Comparison of ENCODE assay signal across 1 cellular context in the genomic region with DNA sequence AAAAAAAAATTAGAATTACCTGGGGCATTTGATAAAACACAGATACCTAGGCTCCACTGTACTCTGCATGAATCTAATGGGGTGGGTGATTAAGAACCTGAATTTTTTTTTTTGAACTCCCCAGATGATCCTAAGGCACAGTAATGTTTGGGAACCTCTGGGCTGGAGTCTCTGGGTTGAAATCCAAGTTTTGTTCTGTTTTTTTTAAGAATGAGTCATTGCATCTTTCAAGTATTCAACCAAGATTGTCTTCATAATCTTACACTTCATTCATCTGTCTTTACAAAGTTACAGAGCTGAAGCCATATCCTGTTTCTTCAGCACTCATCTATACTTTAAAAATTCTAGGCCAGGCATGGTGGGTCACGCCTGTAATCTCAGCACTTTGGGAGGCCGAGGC.
A peak's percentile ranks its signal among the peaks of the same experiment; 100 is the strongest.
TF ChIP-seq lines count a peak whose summit lies in the region.

No MANE protein-coding gene starts in this region.

TF ChIP-seq in IMR-90, 13 proteins besides CTCF, POLR2A, EP300 and RAD21:
- TF ChIP-seq FOS (IDR thresholded peaks at IDR 0.05; ENCODE audit: low read depth, low read length) (peak; percentile 63; the same call in 1 of the 2 replicates), MAZ (IDR thresholded peaks at IDR 0.05; ENCODE audit: borderline replicate concordance, low read depth, low read length) (no peak), CEBPB (IDR thresholded peaks at IDR 0.05; ENCODE audit: low read depth, low read length) (no peak)
